19 cellular contexts compared by ENCODE assay signal in the genomic region with DNA sequence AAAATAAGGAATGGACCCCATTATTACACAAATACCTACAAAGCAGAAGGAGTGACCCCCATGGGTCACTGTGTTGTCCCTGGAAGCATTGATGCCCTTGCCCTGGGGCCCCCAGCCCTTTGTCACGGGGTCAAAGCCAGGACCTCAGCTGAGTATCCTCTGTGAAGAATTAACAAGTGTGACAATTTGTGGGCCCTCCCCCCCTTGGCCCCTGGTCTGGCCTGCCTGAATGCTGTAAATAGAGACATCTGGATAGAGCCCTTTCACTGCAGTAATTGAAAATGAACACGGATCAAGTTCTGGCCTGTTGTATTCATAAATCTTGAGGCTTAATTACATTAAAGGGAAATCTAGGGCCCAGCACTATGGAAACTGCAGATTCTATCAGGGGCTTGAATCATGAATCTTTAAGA.
DNase-seq lines count a peak whose midpoint lies in the region; ATAC-seq and TF ChIP-seq lines count a peak whose summit lies in the region.
"Had no signal": no experiment of that assay in that cellular context is flagged by ENCODE, and none has a peak within 500 bp of the region (broad histone marks: within the 10 kb centered on the region; RNA-seq: fewer than 3 reads in every experiment).

No MANE protein-coding gene starts in this region.

- no peaks in the 10 kb centered on the region for H3K36me3 ChIP-seq in upper lobe of left lung
- H3K36me3 ChIP-seq: HAP-1, heart right ventricle, MG63, SJCRH30 had no signal

- WGBS in upper lobe of left lung, 2 donors = 30 to 54% methylated on average over 2 of the region's 2 CpGs

- no peak overlapping the region for H3K4me3 ChIP-seq in upper lobe of left lung
- H3K4me3 ChIP-seq: A549, HAP-1, heart right ventricle, MG63, SJCRH30 had no signal

- no peaks in the 10 kb centered on the region for H3K27me3 ChIP-seq in upper lobe of left lung
- H3K27me3 ChIP-seq: heart right ventricle, MG63, SJCRH30 had no signal

- intact Hi-C loops in left cardiac atrium (cut with DNase I) = no loop called here

- no peak overlapping the region for H3K27ac ChIP-seq in upper lobe of left lung
- H3K27ac ChIP-seq: A549, heart right ventricle, SJCRH30 had no signal

- peak overlapping the region in 4 of 5 experiments; percentile 51 to 75 (median 66) for H3K27ac Mint-ChIP-seq in brain
- H3K27ac Mint-ChIP-seq: activated naive CD8-positive, alpha-beta T cell; CD4-positive, CD25-positive, alpha-beta regulatory T cell had no signal

- H3K4me1 Mint-ChIP-seq in brain = peaks cover 27% of the 10 kb centered on the region

- TF ChIP-seq POLR2A in upper lobe of left lung (IDR thresholded peaks at IDR 0.05) = no peak

- TF ChIP-seq EP300 in upper lobe of left lung (IDR thresholded peaks at IDR 0.05) = no peak

- peaks cover 4% of the 10 kb centered on the region for H3K36me3 Mint-ChIP-seq in brain

- H3K9me3 ChIP-seq in upper lobe of left lung = no peaks in the 10 kb centered on the region
- H3K9me3 ChIP-seq: A549, HAP-1, MG63, SJCRH30 had no signal

- no peaks in the 10 kb centered on the region for H3K4me1 ChIP-seq in upper lobe of left lung
- H3K4me1 ChIP-seq: A549, HAP-1, heart right ventricle, SJCRH30 had no signal

- no peaks in the 10 kb centered on the region for H3K27me3 Mint-ChIP-seq in brain
- H3K27me3 Mint-ChIP-seq: activated naive CD8-positive, alpha-beta T cell; CD4-positive, CD25-positive, alpha-beta regulatory T cell had no signal

- no peak for ATAC-seq in left cardiac atrium
- ATAC-seq in upper lobe of left lung (ENCODE audit: low FRiP score in 2 of 2) = no peak
- ATAC-seq in HG03354 (IDR thresholded peaks at IDR 0.05; ENCODE audit: poor library complexity, severe bottlenecking, unreplicated experiment) = no peak
- ATAC-seq: A549, heart right ventricle had no signal

- TF ChIP-seq CTCF in brain (conservative IDR thresholded peaks at IDR 0.05) (no peak), upper lobe of left lung (IDR thresholded peaks at IDR 0.05) (no peak)

- H3K9me3 Mint-ChIP-seq in brain = peaks cover 17 to 28% (median 24%) of the 10 kb centered on the region in 5 experiments

- H3K4me3 Mint-ChIP-seq in brain = peak overlapping the region in 2 of 5 experiments; percentile 35 to 45
- H3K4me3 Mint-ChIP-seq: activated naive CD8-positive, alpha-beta T cell; CD4-positive, CD25-positive, alpha-beta regulatory T cell had no signal

- DNase-seq in COLO668 (lab: John Stamatoyannopoulos, UW; ENCODE audit: unreplicated experiment) (peak; percentile 88), NCI-H1417 (lab: John Stamatoyannopoulos, UW) (peak; percentile 60 to 99 (median 97)), NCI-H2227 (lab: John Stamatoyannopoulos, UW; ENCODE audit: unreplicated experiment) (peak; percentile 81), left cardiac atrium (no peak), hepatic stellate cell (ENCODE audit: low spot score) (no peak), upper lobe of left lung (no peak)
- DNase-seq: activated CD4-positive, alpha-beta T cell treated with anti-CD3 and anti-CD28 coated beads for 48 hours; CD4-positive, CD25-positive, alpha-beta regulatory T cell; effector CD8-positive, alpha-beta T cell; heart right ventricle; MG63; occipital lobe; SJCRH30; stimulated activated CD4-positive, alpha-beta T cell treated with anti-CD3 and anti-CD28 coated beads, Interleukin-4, amount 100 ng/mL, for 24 hours had no signal

Comparison
In these comparisons a context has a peak if more than half of its experiments do, and no peak if none do; other contexts are left out.
1. DNase-seq: peak in COLO668 (single experiment), NCI-H1417 (3 of 3) and NCI-H2227 (single experiment); none in left cardiac atrium (single experiment), hepatic stellate cell (single experiment) and upper lobe of left lung (0 of 2).